In the genomic region with DNA sequence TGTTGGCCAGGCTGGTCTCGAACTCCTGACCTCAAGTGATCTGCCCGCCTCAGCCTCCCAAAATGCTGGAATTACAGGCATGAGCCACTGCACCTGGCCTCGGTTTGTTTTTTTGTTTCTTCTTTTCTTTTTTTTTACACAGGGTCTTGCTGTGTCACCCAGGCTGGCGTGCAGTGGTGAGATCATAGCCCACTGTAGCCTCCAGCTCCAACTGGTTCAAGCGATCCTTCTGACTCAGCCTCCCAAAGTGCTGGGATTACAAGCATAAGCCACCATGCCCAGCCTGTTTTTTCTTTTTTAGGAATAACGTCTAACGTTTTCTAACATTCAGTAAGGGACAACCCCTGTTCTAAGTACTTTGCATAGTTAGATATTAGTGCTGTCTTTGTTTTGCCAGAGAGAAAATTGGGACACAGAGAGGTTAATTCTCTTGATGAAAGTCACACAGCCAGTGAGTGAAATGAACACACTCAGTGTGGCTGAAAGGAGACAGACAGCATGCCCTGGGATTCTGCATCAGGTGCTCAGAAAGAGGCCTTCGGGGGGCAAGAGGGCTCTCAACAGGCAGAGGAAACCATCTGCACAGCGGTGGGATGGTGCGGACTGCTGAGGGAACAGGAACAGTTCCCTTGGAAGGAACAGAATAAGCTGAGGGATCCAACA, we compare ENCODE assay signal across 25 cellular contexts. TPM values are rescaled to one million over a fixed set of nuclear protein-coding genes. Genes with fewer than 3 reads are reported as not detected.
"Had no signal": no experiment of that assay in that cellular context is flagged by ENCODE, and none has a peak within 500 bp of the region (broad histone marks: within the 10 kb centered on the region; RNA-seq: fewer than 3 reads in every experiment).

No MANE protein-coding gene starts in this region.

- H3K27ac ChIP-seq: ascending aorta, SK-N-MC, VCaP had no signal

- H3K4me3 ChIP-seq: ascending aorta, SK-N-MC had no signal

- FAIRE-seq: TTC549 had no signal

- H3K36me3 ChIP-seq: ascending aorta had no signal

- ATAC-seq: activated CD8-positive, alpha-beta T cell treated with anti-CD3 and anti-CD28 coated beads, Interleukin-2, amount 10 ng/mL, durations not matched to agents 7 days and 5 days; activated naive CD4-positive, alpha-beta T cell treated with anti-CD3 and anti-CD28 coated beads, Interleukin-2, amount 50 U/mL, for 72 hours; activated naive CD8-positive, alpha-beta T cell treated with anti-CD3 and anti-CD28 coated beads, Interleukin-2, amount 50 U/mL, for 24 hours; T-cell had no signal

- H3K9me3 ChIP-seq: ascending aorta had no signal

- DNase-seq: activated CD4-positive, alpha-beta T cell treated with anti-CD3 and anti-CD28 coated beads for 4 hours; activated CD4-positive, CD25-positive, alpha-beta regulatory T cell; activated CD8-positive, alpha-beta T cell treated with anti-CD3 and anti-CD28 coated beads, Interleukin-2, amount 10 ng/mL, durations not matched to agents 7 days and 5 days; activated effector memory CD4-positive, alpha-beta T cell treated with Interleukin-2 at 50 U/mL for 16 hours; activated naive CD4-positive, alpha-beta T cell treated with Interleukin-2 at 50 U/mL for 16 hours; activated naive CD8-positive, alpha-beta T cell treated with anti-CD3 and anti-CD28 coated beads, Interleukin-2, amount 50 U/mL, for 24 hours; activated T-cell treated with anti-CD3 and anti-CD28 coated beads, Interleukin-2, amount 50 U/mL, for 24 hours; amniotic stem cell; Kasumi-1; KBM-7; NCI-H1105 treated with DMSO at 0.1 percent for 48 hours; NCI-H1436 treated with DMSO at 0.1 percent for 48 hours; NCI-H187; NCI-H2081; NCI-H524; SIG-M5; T-cell; T-helper 2 cell; T1000 had no signal

- H3K27me3 ChIP-seq: ascending aorta had no signal

RNA-seq across cellular contexts. Expression of a gene that starts 59.9 kb away (rescaled TPM):
- total RNA-seq: activated CD8-positive, alpha-beta T cell treated with anti-CD3 and anti-CD28 coated beads, Interleukin-2, amount 10 ng/mL, durations not matched to agents 7 days and 5 days; activated naive CD4-positive, alpha-beta T cell treated with anti-CD3 and anti-CD28 coated beads, Interleukin-2, amount 50 U/mL, for 72 hours; activated T-helper 1 cell treated with anti-CD3 and anti-CD28 coated beads, Interleukin-12 subunit alpha, Interleukin-12 subunit beta, Interleukin-2, Interleukin-4 antibody, amounts not matched to agents 30 ng/mL and 10 ng/mL and 1 ng/mL, durations not matched to agents 14 hours and 24 hours and 36 hours had no signal
